1 cellular context compared by ENCODE assay signal in genomic region chr11:2728128-2728662, GRCh38.
TF ChIP-seq lines count a peak whose summit lies in the region.

No MANE protein-coding gene starts in this region.

TF ChIP-seq in HepG2, 621 proteins besides CTCF, POLR2A, EP300 and RAD21 (continued from another document):
- TF ChIP-seq STAT6 (CRISPR knock-in tag; IDR thresholded peaks at IDR 0.05; ENCODE audit: borderline replicate concordance) (no peak), ZNF557 (CRISPR knock-in tag; IDR thresholded peaks at IDR 0.05) (no peak), ZSCAN5A (CRISPR knock-in tag; IDR thresholded peaks at IDR 0.05; ENCODE audit: borderline replicate concordance) (0 out of 2 replicates have a peak, but pooled peaks have one; percentile 35), SRSF1 (optimal IDR thresholded peaks at IDR 0.05; ENCODE audit: low read depth, low read length) (peak; percentile 45), ZNF280B (CRISPR knock-in tag; IDR thresholded peaks at IDR 0.05; ENCODE audit: borderline replicate concordance) (no peak), ZNF556 (CRISPR knock-in tag; IDR thresholded peaks at IDR 0.05; ENCODE audit: borderline replicate concordance) (no peak), ZNF704 (CRISPR knock-in tag; IDR thresholded peaks at IDR 0.05; ENCODE audit: borderline replicate concordance) (0 out of 2 replicates have a peak, but pooled peaks have one; percentile 50), ZNF512 (CRISPR knock-in tag; IDR thresholded peaks at IDR 0.05) (0 out of 2 replicates have a peak, but pooled peaks have one; percentile 62), CHCHD3 (CRISPR knock-in tag; IDR thresholded peaks at IDR 0.05) (0 out of 2 replicates have a peak, but pooled peaks have one; percentile 36), ATAD3A (CRISPR knock-in tag; IDR thresholded peaks at IDR 0.05) (no peak), ZNF775 (CRISPR knock-in tag; IDR thresholded peaks at IDR 0.05; ENCODE audit: borderline replicate concordance) (no peak), MAX (IDR thresholded peaks at IDR 0.05) (no peak), ZBTB8A (CRISPR knock-in tag; IDR thresholded peaks at IDR 0.05; ENCODE audit: borderline replicate concordance, low read depth) (no peak), MBNL3 (CRISPR knock-in tag; conservative IDR thresholded peaks at IDR 0.05) (no peak), SETDB1 (CRISPR knock-in tag; IDR thresholded peaks at IDR 0.05; ENCODE audit: borderline replicate concordance) (no peak), ATF5 (CRISPR knock-in tag; IDR thresholded peaks at IDR 0.05; ENCODE audit: low read depth) (no peak), THRA (CRISPR knock-in tag; IDR thresholded peaks at IDR 0.05; ENCODE audit: borderline replicate concordance) (no peak)
TF ChIP-seq in HepG2: peak in this region for 20.
